In genomic region chr19:56670961-56671612, GRCh38 we compare ENCODE assay signal across 2 cellular contexts.
TF ChIP-seq lines count a peak whose summit lies in the region.

No MANE protein-coding gene starts in this region.

TF ChIP-seq in liver, 16 proteins besides CTCF, POLR2A, EP300 and RAD21:
- no peak for TF ChIP-seq FOXA1 (IDR thresholded peaks at IDR 0.05)
- TF ChIP-seq REST (IDR thresholded peaks at IDR 0.05), result no peak
- TF ChIP-seq SP1 (IDR thresholded peaks at IDR 0.05), result no peak
- no peak for TF ChIP-seq RXRA (IDR thresholded peaks at IDR 0.05)
- TF ChIP-seq ATF3 (IDR thresholded peaks at IDR 0.05), result no peak
- no peak for TF ChIP-seq TAF1 (conservative IDR thresholded peaks at IDR 0.05)
- TF ChIP-seq MAX (IDR thresholded peaks at IDR 0.05), result no peak
- TF ChIP-seq YY1 (IDR thresholded peaks at IDR 0.05), result no peak
- TF ChIP-seq JUND (IDR thresholded peaks at IDR 0.05), result no peak
- no peak for TF ChIP-seq GABPA (IDR thresholded peaks at IDR 0.05 in 1 of 2, conservative IDR thresholded peaks at IDR 0.05 in 1 of 2)
TF ChIP-seq in liver: peak in this region for 0.

TF ChIP-seq in HepG2, 621 proteins besides CTCF, POLR2A, EP300 and RAD21:
- TF ChIP-seq ZNF24 (IDR thresholded peaks at IDR 0.05), result no peak
- no peak for TF ChIP-seq ZNF18 (CRISPR knock-in tag; IDR thresholded peaks at IDR 0.05; ENCODE audit: insufficient replicate concordance)
- TF ChIP-seq ZNF589 (CRISPR knock-in tag; conservative IDR thresholded peaks at IDR 0.05), result no peak
- TF ChIP-seq NR3C1 (CRISPR knock-in tag; IDR thresholded peaks at IDR 0.05), result no peak
- TF ChIP-seq HDAC6 (IDR thresholded peaks at IDR 0.05; ENCODE audit: low read depth, low read length), result no peak
- no peak for TF ChIP-seq ZNF331 (CRISPR knock-in tag; IDR thresholded peaks at IDR 0.05)
- TF ChIP-seq MAZ (IDR thresholded peaks at IDR 0.05; ENCODE audit: borderline replicate concordance, low read depth, low read length), result no peak
- no peak for TF ChIP-seq MAZ (CRISPR knock-in tag; IDR thresholded peaks at IDR 0.05; ENCODE audit: low read depth)
- no peak for TF ChIP-seq ZNF790 (CRISPR knock-in tag; IDR thresholded peaks at IDR 0.05; ENCODE audit: borderline replicate concordance)
- TF ChIP-seq ZBTB38 (CRISPR knock-in tag; IDR thresholded peaks at IDR 0.05), result no peak
- TF ChIP-seq SSRP1 (CRISPR knock-in tag; IDR thresholded peaks at IDR 0.05), result no peak
- no peak for TF ChIP-seq GATA4 (IDR thresholded peaks at IDR 0.05; ENCODE audit: borderline replicate concordance, low read depth)
